In the genomic region with DNA sequence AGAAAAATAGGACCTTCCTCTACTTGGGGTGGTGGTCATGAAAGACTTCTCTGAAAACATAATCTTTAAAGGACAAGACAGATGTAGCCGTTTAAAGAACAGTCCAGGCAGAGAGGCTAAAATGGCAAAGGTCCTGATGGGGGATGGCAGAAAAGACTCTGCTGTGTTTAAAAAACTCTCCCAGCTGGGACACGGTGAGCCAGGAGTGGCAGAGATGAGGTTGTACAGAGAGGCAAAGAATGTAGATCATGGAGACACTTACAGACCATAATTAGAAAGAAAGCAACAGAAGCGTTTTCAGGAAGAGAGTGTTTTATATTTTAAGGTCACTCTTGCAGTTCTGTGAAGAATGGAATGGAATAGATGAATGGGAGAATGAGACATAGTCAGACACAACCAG, we compare ENCODE assay signal across 28 cellular contexts. TPM values are rescaled to one million over a fixed set of nuclear protein-coding genes. Genes with fewer than 3 reads are reported as not detected.
DNase-seq lines count a peak whose midpoint lies in the region; ATAC-seq and TF ChIP-seq lines count a peak whose summit lies in the region.
"Had no signal": no experiment of that assay in that cellular context is flagged by ENCODE, and none has a peak within 500 bp of the region (broad histone marks: within the 10 kb centered on the region; RNA-seq: fewer than 3 reads in every experiment).

No MANE protein-coding gene starts in this region.

- no peak overlapping the region for H3K4me3 Mint-ChIP-seq in activated CD4-positive, alpha-beta T cell treated with anti-CD3 and anti-CD28 coated beads for 36 hours
- no peak overlapping the region for H3K4me3 Mint-ChIP-seq in stimulated activated naive CD8-positive, alpha-beta T cell treated with anti-CD3 and anti-CD28 coated beads, Interleukin-15, Interleukin-2, amounts not matched to agents 100 ng/mL and 50 ng/mL, for 24 hours
- no peak overlapping the region for H3K4me3 Mint-ChIP-seq in stimulated activated naive CD8-positive, alpha-beta T cell treated with anti-CD3 and anti-CD28 coated beads, Interleukin-15, amount 100 ng/mL, for 72 hours

- peaks cover 38% of the 10 kb centered on the region for H3K36me3 Mint-ChIP-seq in activated CD4-positive, alpha-beta T cell treated with anti-CD3 and anti-CD28 coated beads for 36 hours (ENCODE audit: low read depth)
- peaks cover 82% of the 10 kb centered on the region for H3K36me3 Mint-ChIP-seq in stimulated activated naive CD8-positive, alpha-beta T cell treated with anti-CD3 and anti-CD28 coated beads, Interleukin-15, Interleukin-2, amounts not matched to agents 100 ng/mL and 50 ng/mL, for 24 hours (ENCODE audit: low read depth)

- intact Hi-C loops in activated CD4-positive, alpha-beta T cell treated with anti-CD3 and anti-CD28 coated beads for 36 hours (cut with DNase I, micrococcal nuclease), result loop anchor here (5.0 kb wide), 2 partner anchors 40 to 45 kb away; no protein-coding TSS in a partner anchor
- intact Hi-C loops in esophagus muscularis mucosa (cut with DNase I), result no loop called here

- peak overlapping the region; percentile 5 to 34 (median 11) for H3K27ac ChIP-seq in esophagus muscularis mucosa (replicated peaks in 1 of 4)
- H3K27ac ChIP-seq: cardiac muscle cell, coronary artery had no signal

- peaks cover 7 to 29% (median 24%) of the 10 kb centered on the region in 4 donors for H3K4me1 ChIP-seq in esophagus muscularis mucosa

- CTCF ChIA-PET in activated CD4-positive, alpha-beta T cell treated with anti-CD3 and anti-CD28 coated beads for 36 hours (lab: Charles Lee), result interaction anchor here (1.8 to 2.2 kb wide), 3 partner anchors 10 to 111 kb away, joined by 5 to 10 read pairs (median 9); no protein-coding TSS in a partner anchor

- no peak for TF ChIP-seq EP300 in esophagus muscularis mucosa (IDR thresholded peaks at IDR 0.05)

- no peaks in the 10 kb centered on the region for H3K27me3 ChIP-seq in esophagus muscularis mucosa
- H3K27me3 ChIP-seq: cardiac muscle cell had no signal

- H3K9me3 Mint-ChIP-seq in activated CD4-positive, alpha-beta T cell treated with anti-CD3 and anti-CD28 coated beads for 36 hours (ENCODE audit: low read depth), result no peaks in the 10 kb centered on the region
- H3K9me3 Mint-ChIP-seq in stimulated activated naive CD8-positive, alpha-beta T cell treated with anti-CD3 and anti-CD28 coated beads, Interleukin-15, Interleukin-2, amounts not matched to agents 100 ng/mL and 50 ng/mL, for 24 hours, result no peaks in the 10 kb centered on the region
- H3K9me3 Mint-ChIP-seq in stimulated activated naive CD8-positive, alpha-beta T cell treated with anti-CD3 and anti-CD28 coated beads, Interleukin-15, amount 100 ng/mL, for 72 hours, result no peaks in the 10 kb centered on the region

- 49% methylated on average over 3 of the region's 3 CpGs for WGBS in esophagus muscularis mucosa

- no peak for DNase-seq in activated CD4-positive, alpha-beta T cell treated with anti-CD3 and anti-CD28 coated beads for 36 hours
- no peak for DNase-seq in activated CD4-positive, alpha-beta T cell treated with anti-CD3 and anti-CD28 coated beads for 48 hours
- DNase-seq in stimulated activated naive CD8-positive, alpha-beta T cell treated with anti-CD3 and anti-CD28 coated beads, Interleukin-15, amount 100 ng/mL, for 72 hours, result no peak
- DNase-seq in esophagus muscularis mucosa (ENCODE audit: extremely low spot score), result no peak
- DNase-seq in 8988T, result no peak
- DNase-seq: activated CD4-positive, alpha-beta T cell treated with anti-CD3 and anti-CD28 coated beads for 4 hours; activated T-cell treated with anti-CD3 and anti-CD28 coated beads, Interleukin-2, amount 50 U/mL, for 48 hours; DMS 273 treated with DMSO at 0.1 percent for 48 hours; effector CD8-positive, alpha-beta T cell; Kasumi-1; mesenchymal stem cell; NCI-H1436; NCI-H2107; NCI-H446 treated with DMSO at 0.1 percent for 48 hours; NCI-H774; SHP77 treated with DMSO at 0.1 percent for 48 hours; stimulated activated CD4-positive, alpha-beta T cell treated with anti-CD3 and anti-CD28 coated beads, Interleukin-12 subunit alpha, Interleukin-12 subunit beta, amount 100 ng/mL, for 4 hours; stimulated activated CD4-positive, alpha-beta T cell treated with anti-CD3 and anti-CD28 coated beads, Interleukin-2, amount 100 ng/mL, for 48 hours; trophoblast cell had no signal

- POLR2A ChIA-PET in activated CD4-positive, alpha-beta T cell treated with anti-CD3 and anti-CD28 coated beads for 36 hours (lab: Charles Lee), result no interaction called here

- no peak for ATAC-seq in activated CD4-positive, alpha-beta T cell treated with anti-CD3 and anti-CD28 coated beads for 36 hours
- ATAC-seq in stimulated activated naive CD8-positive, alpha-beta T cell treated with anti-CD3 and anti-CD28 coated beads, Interleukin-15, amount 100 ng/mL, for 72 hours, result no peak
- no peak for ATAC-seq in GM21619 (IDR thresholded peaks at IDR 0.05; ENCODE audit: unreplicated experiment)
- no peak for ATAC-seq in esophagus mucosa
- ATAC-seq: left lobe of liver, Panc1, sciatic nerve had no signal

- peak overlapping the region; percentile 37 for H3K27ac Mint-ChIP-seq in activated CD4-positive, alpha-beta T cell treated with anti-CD3 and anti-CD28 coated beads for 36 hours
- H3K27ac Mint-ChIP-seq in stimulated activated naive CD8-positive, alpha-beta T cell treated with anti-CD3 and anti-CD28 coated beads, Interleukin-15, Interleukin-2, amounts not matched to agents 100 ng/mL and 50 ng/mL, for 24 hours, result peak overlapping the region; percentile 38
- H3K27ac Mint-ChIP-seq in stimulated activated naive CD8-positive, alpha-beta T cell treated with anti-CD3 and anti-CD28 coated beads, Interleukin-15, amount 100 ng/mL, for 72 hours, result no peak overlapping the region

- no peak overlapping the region for H3K4me3 ChIP-seq in esophagus muscularis mucosa
- H3K4me3 ChIP-seq: cardiac muscle cell, coronary artery had no signal

- peaks cover 49% of the 10 kb centered on the region for H3K4me1 Mint-ChIP-seq in activated CD4-positive, alpha-beta T cell treated with anti-CD3 and anti-CD28 coated beads for 36 hours
- H3K4me1 Mint-ChIP-seq in stimulated activated naive CD8-positive, alpha-beta T cell treated with anti-CD3 and anti-CD28 coated beads, Interleukin-15, Interleukin-2, amounts not matched to agents 100 ng/mL and 50 ng/mL, for 24 hours (ENCODE audit: low read depth), result peaks cover 58% of the 10 kb centered on the region
- peaks cover 55% of the 10 kb centered on the region for H3K4me1 Mint-ChIP-seq in stimulated activated naive CD8-positive, alpha-beta T cell treated with anti-CD3 and anti-CD28 coated beads, Interleukin-15, amount 100 ng/mL, for 72 hours

- TF ChIP-seq CTCF in esophagus muscularis mucosa (IDR thresholded peaks at IDR 0.05), result no peak

- TF ChIP-seq POLR2A in esophagus muscularis mucosa (IDR thresholded peaks at IDR 0.05; ENCODE audit: low read depth), result no peak

- no peaks in the 10 kb centered on the region for H3K27me3 Mint-ChIP-seq in activated CD4-positive, alpha-beta T cell treated with anti-CD3 and anti-CD28 coated beads for 36 hours
- no peaks in the 10 kb centered on the region for H3K27me3 Mint-ChIP-seq in stimulated activated naive CD8-positive, alpha-beta T cell treated with anti-CD3 and anti-CD28 coated beads, Interleukin-15, Interleukin-2, amounts not matched to agents 100 ng/mL and 50 ng/mL, for 24 hours
- no peaks in the 10 kb centered on the region for H3K27me3 Mint-ChIP-seq in stimulated activated naive CD8-positive, alpha-beta T cell treated with anti-CD3 and anti-CD28 coated beads, Interleukin-15, amount 100 ng/mL, for 72 hours
- H3K27me3 Mint-ChIP-seq: progenitor cell of endocrine pancreas had no signal

- H3K9me3 ChIP-seq in esophagus muscularis mucosa, result no peaks in the 10 kb centered on the region

- H3K36me3 ChIP-seq in esophagus muscularis mucosa, result peaks cover 3 to 64% (median 28%) of the 10 kb centered on the region in 4 donors

RNA-seq across cellular contexts. Expression of gene USP24, which starts 47.9 kb away (rescaled TPM):
- total RNA-seq in activated CD4-positive, alpha-beta T cell treated with anti-CD3 and anti-CD28 coated beads for 36 hours, result 10 to 100 TPM; 37.0 to 39.7 TPM
- 10 to 100 TPM; 28.3 to 45.3 (median 37.7) TPM for total RNA-seq in esophagus muscularis mucosa
- total RNA-seq in esophagus mucosa, result 21.8 TPM

Comparison
In these comparisons a context has a peak if more than half of its experiments do, and no peak if none do; other contexts are left out.
1. H3K27ac Mint-ChIP-seq: peak in activated CD4-positive, alpha-beta T cell treated with anti-CD3 and anti-CD28 coated beads for 36 hours (single experiment) and stimulated activated naive CD8-positive, alpha-beta T cell treated with anti-CD3 and anti-CD28 coated beads, Interleukin-15, Interleukin-2, amounts not matched to agents 100 ng/mL and 50 ng/mL, for 24 hours (single experiment); none in stimulated activated naive CD8-positive, alpha-beta T cell treated with anti-CD3 and anti-CD28 coated beads, Interleukin-15, amount 100 ng/mL, for 72 hours (0 of 2).